In the genomic region with DNA sequence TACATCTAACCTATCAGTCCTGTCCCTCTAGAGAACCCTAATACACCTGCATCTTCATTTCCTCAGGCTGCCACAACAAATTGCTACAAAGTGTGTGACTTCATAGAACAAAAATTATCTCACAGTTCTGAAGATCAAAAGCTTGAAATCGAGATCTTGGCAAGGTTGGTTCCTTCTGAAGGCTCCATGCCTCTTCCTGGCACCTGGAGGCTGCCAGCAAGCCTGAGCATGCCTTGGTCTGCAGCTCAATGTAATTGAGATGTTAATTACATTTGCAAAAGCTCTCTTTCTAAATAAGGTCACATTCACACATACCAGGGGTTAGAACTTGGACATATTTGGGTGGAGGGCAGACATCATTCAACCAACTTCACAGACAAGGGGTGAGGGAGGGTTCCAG, we compare ENCODE assay signal across 24 cellular contexts.
DNase-seq lines count a peak whose midpoint lies in the region; ATAC-seq and TF ChIP-seq lines count a peak whose summit lies in the region.
"Had no signal": no experiment of that assay in that cellular context is flagged by ENCODE, and none has a peak within 500 bp of the region (broad histone marks: within the 10 kb centered on the region; RNA-seq: fewer than 3 reads in every experiment).

No MANE protein-coding gene starts in this region.

- DNase-seq in DMS 273 (lab: John Stamatoyannopoulos, UW; ENCODE audit: unreplicated experiment) (peak; percentile 62), NCI-H1105 (lab: John Stamatoyannopoulos, UW) (peak; percentile 17), NCI-H69 (lab: John Stamatoyannopoulos, UW) (peak; percentile 75), GM10248 (ENCODE audit: extremely low spot score) (no peak), AML-193 (lab: John Stamatoyannopoulos, UW) (no peak)
- DNase-seq: activated CD4-positive, alpha-beta memory T cell treated with anti-CD3 and anti-CD28 coated beads, Interleukin-2, amount 10 ng/mL, durations not matched to agents 7 days and 5 days; activated gamma-delta T cell; activated T-cell treated with anti-CD3 and anti-CD28 coated beads for 4 hours; C1 segment of cervical spinal cord; effector CD4-positive, alpha-beta T cell; gastrocnemius medialis; HFFc6; hypothalamus; left lung; naive thymus-derived CD4-positive, alpha-beta T cell; NCI-H1417 treated with DMSO at 0.1 percent for 48 hours; NCI-H345; stimulated activated CD4-positive, alpha-beta T cell treated with anti-CD3 and anti-CD28 coated beads, Interleukin-2, amount 100 ng/mL, for 48 hours; T-helper 1 cell had no signal

- CTCF ChIA-PET in GM10248 (lab: Yijun Ruan, JAX): no interaction called here

- peak; percentile 65 for ATAC-seq in esophagus mucosa
- ATAC-seq in GM21381 (IDR thresholded peaks at IDR 0.05; ENCODE audit: unreplicated experiment): no peak
- ATAC-seq: activated CD4-positive, CD25-positive, alpha-beta regulatory T cell treated with anti-CD3 and anti-CD28 coated beads, Interleukin-2, amount 50 U/mL, for 24 hours; gastrocnemius medialis; left lung; naive thymus-derived CD4-positive, alpha-beta T cell; Panc1; stimulated activated memory B cell treated with anti-CD40 and anti-IgM and Interleukin-4, amounts not matched to agents 10 μg/mL and 1 μg/mL and 100 μg/mL, for 72 hours had no signal

- no peak for TF ChIP-seq CTCF in GM10248 (IDR thresholded peaks at IDR 0.05; ENCODE audit: control extremely low read depth, extremely low read depth, low read depth, missing control alignments)

- POLR2A ChIA-PET in GM10248 (lab: Yijun Ruan, JAX): no interaction called here

Comparison
In these comparisons a context has a peak if more than half of its experiments do, and no peak if none do; other contexts are left out.
1. DNase-seq: peak in DMS 273 (single experiment), NCI-H1105 (single experiment) and NCI-H69 (single experiment); none in GM10248 (single experiment) and AML-193 (0 of 2).